ENCODE assay signal across 1 cellular context in genomic region chr11:75324189-75324588, GRCh38.
TF ChIP-seq lines count a peak whose summit lies in the region.

No MANE protein-coding gene starts in this region.

TF ChIP-seq in HepG2, 621 proteins besides CTCF, POLR2A, EP300 and RAD21:
- TF ChIP-seq ZNF687 (CRISPR knock-in tag; IDR thresholded peaks at IDR 0.05) (peak; percentile 51; the same call in 1 of the 2 replicates), TRIM22 (IDR thresholded peaks at IDR 0.05) (no peak)
